In the genomic region with DNA sequence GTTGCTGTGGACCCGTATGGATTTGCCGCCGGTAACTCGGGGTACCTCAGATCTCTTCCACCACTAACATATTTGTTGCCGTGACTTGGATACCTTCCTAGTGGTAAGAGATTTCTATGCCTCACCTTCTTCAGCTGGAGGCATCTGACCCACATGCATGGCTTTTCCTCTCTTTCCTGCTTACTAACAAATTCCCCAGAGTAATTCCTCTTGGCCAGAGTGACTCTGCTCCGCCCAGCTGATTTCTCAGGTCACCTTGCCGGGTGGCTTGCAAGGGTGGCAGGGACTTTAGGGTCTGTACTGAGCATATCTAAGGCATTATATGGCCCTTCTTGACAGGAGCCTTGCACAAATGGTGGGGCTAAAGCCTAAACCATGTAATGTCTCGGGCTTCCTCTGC, we compare ENCODE assay signal across 33 cellular contexts.
"Had no signal": no experiment of that assay in that cellular context is flagged by ENCODE, and none has a peak within 500 bp of the region (broad histone marks: within the 10 kb centered on the region; RNA-seq: fewer than 3 reads in every experiment).

No MANE protein-coding gene starts in this region.

- H3K4me2 ChIP-seq: neural progenitor cell, smooth muscle cell had no signal

- H2AFZ ChIP-seq: neural progenitor cell, parathyroid adenoma had no signal

- H3K36me3 Mint-ChIP-seq: activated naive CD8-positive, alpha-beta T cell; immature natural killer cell; memory B cell; natural killer cell; T-cell had no signal

- H3K36me3 ChIP-seq: colonic mucosa, heart left ventricle, neural progenitor cell, right atrium auricular region, transverse colon, vagina had no signal

- H3K9me3 ChIP-seq: body of pancreas, colonic mucosa, heart left ventricle, psoas muscle, right atrium auricular region, testis, transverse colon, vagina had no signal

- H3K27ac ChIP-seq: body of pancreas, colonic mucosa, heart left ventricle, neural progenitor cell, parathyroid adenoma, psoas muscle, right atrium auricular region, testis, transverse colon, vagina had no signal

- H3K4me3 ChIP-seq: body of pancreas, colonic mucosa, heart left ventricle, neural progenitor cell, psoas muscle, right atrium auricular region, smooth muscle cell, testis, transverse colon, vagina had no signal

- H3K79me2 ChIP-seq: parathyroid adenoma had no signal

- H3K9ac ChIP-seq: neural progenitor cell, parathyroid adenoma had no signal

- H3K27me3 Mint-ChIP-seq: activated CD4-positive, alpha-beta T cell treated with anti-CD3 and anti-CD28 coated beads for 36 hours; activated naive CD8-positive, alpha-beta T cell; T-cell had no signal

- H3K4me3 Mint-ChIP-seq: activated CD4-positive, alpha-beta T cell treated with anti-CD3 and anti-CD28 coated beads for 36 hours; activated naive CD8-positive, alpha-beta T cell; immature natural killer cell; memory B cell; natural killer cell; neural progenitor cell; T-cell; T-helper 2 cell treated with Interferon-gamma antibody and Interleukin-4, amounts not matched to agents 5 μg/mL and 100 μg/mL, for 36 hours had no signal

- DNase-seq: activated CD4-positive, alpha-beta T cell treated with anti-CD3 and anti-CD28 coated beads for 36 hours; activated CD4-positive, alpha-beta T cell treated with anti-CD3 and anti-CD28 coated beads, Interleukin-2, amount 50 U/mL, for 48 hours; activated CD4-positive, CD25-positive, alpha-beta regulatory T cell; activated CD8-positive, alpha-beta memory T cell treated with anti-CD3 and anti-CD28 coated beads for 24 hours; activated effector memory CD4-positive, alpha-beta T cell treated with Interleukin-2 at 50 U/mL for 16 hours; activated naive CD4-positive, alpha-beta T cell treated with Interleukin-2 at 50 U/mL for 16 hours; aorta; body of pancreas; cerebellar nuclear complex; colonic mucosa; effector CD8-positive, alpha-beta T cell; heart left ventricle; hypothalamus; immature natural killer cell; kidney glomerular epithelial cell; left ventricle myocardium superior; natural killer cell; occipital lobe; psoas muscle; stimulated activated CD4-positive, alpha-beta T cell treated with anti-CD3 and anti-CD28 coated beads, Interleukin-15, amount 100 ng/mL, for 24 hours; stimulated activated CD4-positive, alpha-beta T cell treated with anti-CD3 and anti-CD28 coated beads, Interleukin-2, amount 100 ng/mL, for 24 hours; stimulated activated naive CD4-positive, alpha-beta T cell; T-cell; testis; transverse colon had no signal

- H3K27ac Mint-ChIP-seq: activated CD4-positive, alpha-beta T cell treated with anti-CD3 and anti-CD28 coated beads for 36 hours; activated naive CD8-positive, alpha-beta T cell; immature natural killer cell; memory B cell; natural killer cell; neural progenitor cell; T-cell; T-helper 2 cell treated with Interferon-gamma antibody and Interleukin-4, amounts not matched to agents 5 μg/mL and 100 μg/mL, for 36 hours had no signal

- ATAC-seq: activated CD4-positive, alpha-beta T cell treated with anti-CD3 and anti-CD28 coated beads for 36 hours; body of pancreas; heart left ventricle; left ventricle myocardium superior; natural killer cell; psoas muscle; T-cell had no signal

- H3K27me3 ChIP-seq: body of pancreas, colonic mucosa, heart left ventricle, neural progenitor cell, right atrium auricular region, testis, transverse colon, vagina had no signal

- H3K4me1 ChIP-seq: colonic mucosa, testis, transverse colon had no signal

- H3K9me3 Mint-ChIP-seq: immature natural killer cell; natural killer cell; T-cell; T-helper 2 cell treated with Interferon-gamma antibody and Interleukin-4, amounts not matched to agents 5 μg/mL and 100 μg/mL, for 36 hours had no signal

- H3K4me1 Mint-ChIP-seq: immature natural killer cell, memory B cell, natural killer cell had no signal
